Comparison of ENCODE assay signal across 8 cellular contexts in the genomic region with DNA sequence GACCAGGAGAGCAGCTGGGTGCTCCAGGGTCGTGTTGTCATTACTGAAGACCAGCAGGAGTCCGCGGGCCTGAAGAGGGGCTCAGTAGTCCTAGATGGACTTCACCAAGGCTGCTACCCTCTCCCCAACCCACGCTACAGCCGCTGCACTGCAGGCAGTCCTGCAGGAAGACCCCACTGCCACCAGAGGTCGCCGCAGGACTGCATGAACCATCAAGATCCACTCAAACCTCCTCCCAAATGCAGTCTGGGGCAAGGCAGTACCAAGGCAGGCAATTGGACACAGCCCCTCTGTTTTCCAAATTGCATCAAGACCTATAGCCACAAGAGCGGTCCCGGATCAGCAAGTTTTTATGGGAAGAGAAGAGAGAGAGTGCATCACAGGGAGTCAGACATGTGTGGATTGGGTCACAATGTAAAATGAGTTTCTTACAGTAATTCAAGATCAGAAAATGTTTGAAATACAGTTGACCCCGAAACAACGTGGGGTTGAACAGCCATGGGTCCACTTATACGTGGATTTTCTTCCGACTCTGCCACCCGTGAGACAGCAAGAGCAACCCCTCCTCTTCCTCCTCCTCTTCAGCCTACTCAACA. TPM values are rescaled to one million over a fixed set of nuclear protein-coding genes. Genes with fewer than 3 reads are reported as not detected.
A peak's percentile ranks its signal among the peaks of the same experiment; 100 is the strongest.
DNase-seq lines count a peak whose midpoint lies in the region; ATAC-seq, FAIRE-seq and TF ChIP-seq lines count a peak whose summit lies in the region.

No MANE protein-coding gene starts in this region.

- no peaks in the 10 kb centered on the region for H3K9me3 ChIP-seq in RWPE2 (ENCODE audit: severe bottlenecking)
- no peaks in the 10 kb centered on the region for H3K9me3 ChIP-seq in ovary
- no peaks in the 10 kb centered on the region for H3K9me3 ChIP-seq in transverse colon

- no peaks in the 10 kb centered on the region for H3K27me3 ChIP-seq in RWPE2 (ENCODE audit: insufficient read depth, poor library complexity, severe bottlenecking)
- no peaks in the 10 kb centered on the region for H3K27me3 ChIP-seq in ovary
- no peaks in the 10 kb centered on the region for H3K27me3 ChIP-seq in transverse colon

- ATAC-seq in GM21717 (IDR thresholded peaks at IDR 0.05; ENCODE audit: unreplicated experiment) = peak; percentile 61
- ATAC-seq in RWPE2 (ENCODE audit: low read depth) = peak; percentile 89

- TF ChIP-seq EP300 in ovary (IDR thresholded peaks at IDR 0.05) (no peak), transverse colon (IDR thresholded peaks at IDR 0.05; ENCODE audit: low read depth) (no peak)

- peak; percentile 94 for TF ChIP-seq CTCF in RWPE2 (IDR thresholded peaks at IDR 0.05; ENCODE audit: poor library complexity, severe bottlenecking)
- peak; percentile 75 to 94 (median 89) for TF ChIP-seq CTCF in ovary (IDR thresholded peaks at IDR 0.05)
- peak; percentile 90 to 98 (median 96) for TF ChIP-seq CTCF in transverse colon (IDR thresholded peaks at IDR 0.05)

- H3K36me3 ChIP-seq in RWPE2 (ENCODE audit: low read depth) (no peaks in the 10 kb centered on the region), ovary (no peaks in the 10 kb centered on the region), transverse colon (no peaks in the 10 kb centered on the region)

- no peak for TF ChIP-seq POLR2A in ovary (IDR thresholded peaks at IDR 0.05)
- no peak for TF ChIP-seq POLR2A in transverse colon (IDR thresholded peaks at IDR 0.05)

- no peak for FAIRE-seq in frontal cortex (lab: Jason Lieb, UNC)

- peak; percentile 73 for DNase-seq in ELR (ENCODE audit: low read depth)
- DNase-seq in KG1 (lab: John Stamatoyannopoulos, UW) = peak; percentile 47
- no peak for DNase-seq in RWPE2 (ENCODE audit: low spot score)
- peak; percentile 61 for DNase-seq in activated T-helper 9 cell treated with anti-CD3 and anti-CD28 coated beads, Interleukin-2, amount 50 U/mL, for 16 hours (ENCODE audit: low read depth)
- peak; percentile 40 to 83 for DNase-seq in frontal cortex (ENCODE audit: low spot score in 2 of 2)
- peak; percentile 77 to 88 (median 86) for DNase-seq in ovary
- DNase-seq in transverse colon = peak; percentile 76

- H3K4me1 ChIP-seq in RWPE2 (ENCODE audit: insufficient read depth, poor library complexity, severe bottlenecking) (peaks cover 2% of the 10 kb centered on the region), ovary (ENCODE audit: insufficient read depth) (no peaks in the 10 kb centered on the region), transverse colon (no peaks in the 10 kb centered on the region)

- H3K27ac ChIP-seq in RWPE2 (ENCODE audit: poor library complexity, severe bottlenecking) (no peak overlapping the region), ovary (no peak overlapping the region), transverse colon (no peak overlapping the region)

- in situ Hi-C loops in transverse colon (cut with MboI; ENCODE audit: low pct_ligation_motif_present in 1 of 4, low pct_unique_long_range_greater_than_20kb in 1 of 4, low sequenced_read_pairs in 3 of 4) = loop anchor here in 3 of 4 donors (5.0 to 10.0 kb wide), 2 partner anchors 46 to 49 kb away; partner anchors contain the start of gene DZIP1L (in 3 of the 3)

- 19 to 26% (median 19%) methylated on average over 14 of the region's 14 CpGs for WGBS in ovary, 3 donors
- 33 to 60% methylated on average over 2 to 9 of the region's 14 CpGs for WGBS in transverse colon (ENCODE audit: low coverage in 1 of 2), 2 donors

- no peak overlapping the region for H3K4me3 ChIP-seq in RWPE2 (ENCODE audit: severe bottlenecking)
- H3K4me3 ChIP-seq in ovary = no peak overlapping the region
- H3K4me3 ChIP-seq in transverse colon = no peak overlapping the region

- intact Hi-C loops in ovary (cut with DNase I) (loop anchor here in 3 of 4 donors (2.0 to 5.0 kb wide), 2 partner anchors 49 to 50 kb away; partner anchors contain the start of gene DZIP1L (in 1 of the 3)), transverse colon (cut with DNase I; ENCODE audit: low total_unique reads) (loop anchor here (2.0 kb wide), 1 partner anchor 50 kb away; no protein-coding TSS in a partner anchor)

RNA-seq across cellular contexts. Expression of gene DZIP1L, which starts 46.7 kb away (rescaled TPM):
- total RNA-seq in frontal cortex = 4.5 TPM
- total RNA-seq in ovary = 10 to 100 TPM; 17.2 to 29.0 (median 22.2) TPM
- polyA plus RNA-seq in ovary = 1 to 10 TPM; 4.9 to 8.5 TPM
- 10 to 100 TPM in 1 of 4 donors, 1 to 10 TPM in 2, not detected in 1; 4.6 to 13.0 (median 5.1) TPM for total RNA-seq in transverse colon

RNA-seq across cellular contexts. Expression of gene CLDN18, which starts 58.7 kb away (rescaled TPM):
- total RNA-seq in frontal cortex = not detected
- under 1 TPM in 2 of 7 donors, not detected in 5; 0.11 to 0.31 TPM for total RNA-seq in ovary
- under 1 TPM in 1 of 2 donors, not detected in 1; 0.08 TPM for polyA plus RNA-seq in ovary
- total RNA-seq in transverse colon = not detected
